17 cellular contexts compared by ENCODE assay signal in genomic region chr18:24595556-24595955, GRCh38.
A peak's percentile ranks its signal among the peaks of the same experiment; 100 is the strongest.
DNase-seq lines count a peak whose midpoint lies in the region; ATAC-seq and TF ChIP-seq lines count a peak whose summit lies in the region.
"Had no signal": no experiment of that assay in that cellular context is flagged by ENCODE, and none has a peak within 500 bp of the region (broad histone marks: within the 10 kb centered on the region; RNA-seq: fewer than 3 reads in every experiment).

No MANE protein-coding gene starts in this region.

- POLR2A ChIA-PET in PC-3 (lab: Charles Lee; ENCODE audit: unreplicated experiment), result no interaction called here

- ATAC-seq in PC-3, result no peak
- ATAC-seq in stimulated activated memory B cell treated with anti-CD40 and anti-IgM and Interleukin-4, amounts not matched to agents 10 μg/mL and 1 μg/mL and 100 μg/mL, for 72 hours, result no peak
- ATAC-seq: HCT116 had no signal

- H3K79me2 ChIP-seq in neural progenitor cell (ENCODE audit: low read depth) (no peaks in the 10 kb centered on the region), PC-3 (ENCODE audit: low read length) (no peaks in the 10 kb centered on the region)

- peak overlapping the region; percentile 57 for H3K4me2 ChIP-seq in neural progenitor cell
- no peak overlapping the region for H3K4me2 ChIP-seq in PC-3 (ENCODE audit: low read length)

- no peak overlapping the region for H3K9ac ChIP-seq in endodermal cell (ENCODE audit: extremely low read depth, low read length, poor library complexity, severe bottlenecking)
- H3K9ac ChIP-seq in neural progenitor cell, result no peak overlapping the region
- H3K9ac ChIP-seq in PC-3 (ENCODE audit: low read length), result no peak overlapping the region

- H3K36me3 Mint-ChIP-seq in endodermal cell (ENCODE audit: low read depth) (no peaks in the 10 kb centered on the region), neural progenitor cell (no peaks in the 10 kb centered on the region)
- H3K36me3 Mint-ChIP-seq in stimulated activated memory B cell treated with anti-CD40 and anti-IgM and Interleukin-4, amounts not matched to agents 10 μg/mL and 1 μg/mL and 100 μg/mL, for 72 hours, result no peaks in the 10 kb centered on the region
- H3K36me3 Mint-ChIP-seq: CD4-positive, alpha-beta memory T cell had no signal

- 75 to 85% methylated on average over 11 to 12 of the region's 12 CpGs for WGBS in endodermal cell (ENCODE audit: insufficient coverage in 1 of 2, insufficient read length in 1 of 2), 2 experiments
- WGBS in testis, 2 donors, result 62 to 66% methylated on average over 8 to 12 of the region's 12 CpGs

- H3K9me3 Mint-ChIP-seq in endodermal cell (peaks cover 3% of the 10 kb centered on the region), neural progenitor cell (peaks cover 22% of the 10 kb centered on the region)
- no peaks in the 10 kb centered on the region for H3K9me3 Mint-ChIP-seq in stimulated activated memory B cell treated with anti-CD40 and anti-IgM and Interleukin-4, amounts not matched to agents 10 μg/mL and 1 μg/mL and 100 μg/mL, for 72 hours

- H3K9me3 ChIP-seq in endodermal cell (ENCODE audit: control insufficient read depth, low read length), result peaks cover 8% of the 10 kb centered on the region
- no peaks in the 10 kb centered on the region for H3K9me3 ChIP-seq in neural progenitor cell (ENCODE audit: low read depth)
- H3K9me3 ChIP-seq in testis, result no peaks in the 10 kb centered on the region
- no peaks in the 10 kb centered on the region for H3K9me3 ChIP-seq in PC-3 (ENCODE audit: low read length)
- H3K9me3 ChIP-seq: BE2C had no signal

- H3K27me3 Mint-ChIP-seq in endodermal cell (ENCODE audit: insufficient read depth) (peaks cover 47% of the 10 kb centered on the region), neural progenitor cell (ENCODE audit: insufficient read depth, low read depth) (peaks cover 8% of the 10 kb centered on the region)
- H3K27me3 Mint-ChIP-seq in stimulated activated memory B cell treated with anti-CD40 and anti-IgM and Interleukin-4, amounts not matched to agents 10 μg/mL and 1 μg/mL and 100 μg/mL, for 72 hours, result peaks cover 13% of the 10 kb centered on the region

- H4K20me1 ChIP-seq in neural progenitor cell (ENCODE audit: low read depth), result no peaks in the 10 kb centered on the region
- H4K20me1 ChIP-seq in PC-3 (ENCODE audit: low read length), result no peaks in the 10 kb centered on the region

- peak; percentile 61 for DNase-seq in NCI-H2227 (lab: John Stamatoyannopoulos, UW; ENCODE audit: unreplicated experiment)
- DNase-seq in endodermal cell, result no peak
- peak; percentile 45 for DNase-seq in neural progenitor cell (ENCODE audit: low spot score)
- peak; percentile 78 for DNase-seq in testis
- DNase-seq in NCI-H226, result no peak
- DNase-seq in PC-3, result no peak
- no peak for DNase-seq in AML-193 (lab: John Stamatoyannopoulos, UW)
- DNase-seq: ACHN; BE2C; Calu3; CD4-positive, alpha-beta memory T cell; NCI-H1105 treated with DMSO at 0.1 percent for 48 hours; NCI-H1694 treated with DMSO at 0.1 percent for 48 hours; NCI-H2107; NCI-H446 treated with DMSO at 0.1 percent for 48 hours had no signal

- H3K4me1 ChIP-seq in endodermal cell (ENCODE audit: control insufficient read depth, insufficient read depth, low read length), result no peaks in the 10 kb centered on the region
- peaks cover 16% of the 10 kb centered on the region for H3K4me1 ChIP-seq in neural progenitor cell
- no peaks in the 10 kb centered on the region for H3K4me1 ChIP-seq in testis
- no peaks in the 10 kb centered on the region for H3K4me1 ChIP-seq in PC-3 (ENCODE audit: insufficient read depth, low read length)
- H3K4me1 ChIP-seq: BE2C had no signal

- no peaks in the 10 kb centered on the region for H3K36me3 ChIP-seq in endodermal cell (ENCODE audit: control insufficient read depth, insufficient read depth, low read length)
- no peaks in the 10 kb centered on the region for H3K36me3 ChIP-seq in neural progenitor cell
- H3K36me3 ChIP-seq in testis (ENCODE audit: low read depth, missing control alignments), result no peaks in the 10 kb centered on the region
- H3K36me3 ChIP-seq in PC-3 (ENCODE audit: low read depth, low read length), result no peaks in the 10 kb centered on the region
- H3K36me3 ChIP-seq: BE2C had no signal

- CTCF ChIA-PET in PC-3 (lab: Charles Lee), result no interaction called here

- H3K27ac Mint-ChIP-seq in endodermal cell (no peak overlapping the region), neural progenitor cell (peak overlapping the region; percentile 86)
- H3K27ac Mint-ChIP-seq in stimulated activated memory B cell treated with anti-CD40 and anti-IgM and Interleukin-4, amounts not matched to agents 10 μg/mL and 1 μg/mL and 100 μg/mL, for 72 hours, result no peak overlapping the region
- H3K27ac Mint-ChIP-seq: CD4-positive, alpha-beta memory T cell had no signal

- H3K27ac ChIP-seq in endodermal cell (ENCODE audit: low read depth, low read length) (peak overlapping the region; percentile 9), neural progenitor cell (no peak overlapping the region), testis (peak overlapping the region in 1 of 2 donors; percentile 7), PC-3 (ENCODE audit: low read length) (no peak overlapping the region)

- H2AFZ ChIP-seq in neural progenitor cell (replicated peaks), result no peak overlapping the region
- no peak overlapping the region for H2AFZ ChIP-seq in PC-3 (ENCODE audit: low read length)

- H3K4me3 Mint-ChIP-seq in endodermal cell, result no peak overlapping the region
- peak overlapping the region; percentile 73 for H3K4me3 Mint-ChIP-seq in neural progenitor cell
- H3K4me3 Mint-ChIP-seq in stimulated activated memory B cell treated with anti-CD40 and anti-IgM and Interleukin-4, amounts not matched to agents 10 μg/mL and 1 μg/mL and 100 μg/mL, for 72 hours, result no peak overlapping the region
- H3K4me3 Mint-ChIP-seq: CD4-positive, alpha-beta memory T cell had no signal

- TF ChIP-seq POLR2A in testis (IDR thresholded peaks at IDR 0.05), result no peak

- no peak overlapping the region for H3K4me3 ChIP-seq in endodermal cell (ENCODE audit: low read length)
- no peak overlapping the region for H3K4me3 ChIP-seq in neural progenitor cell
- no peak overlapping the region for H3K4me3 ChIP-seq in testis
- no peak overlapping the region for H3K4me3 ChIP-seq in PC-3 (ENCODE audit: low read length)

- peaks cover 68% of the 10 kb centered on the region for H3K27me3 ChIP-seq in endodermal cell (ENCODE audit: control insufficient read depth, insufficient read depth, low read length, poor library complexity, severe bottlenecking)
- H3K27me3 ChIP-seq in neural progenitor cell, result no peaks in the 10 kb centered on the region
- no peaks in the 10 kb centered on the region for H3K27me3 ChIP-seq in testis
- H3K27me3 ChIP-seq in PC-3 (ENCODE audit: low read length), result peaks cover 66% of the 10 kb centered on the region
- H3K27me3 ChIP-seq: BE2C had no signal

- H3K4me1 Mint-ChIP-seq in endodermal cell, result peaks cover 6% of the 10 kb centered on the region
- H3K4me1 Mint-ChIP-seq in neural progenitor cell, result peaks cover 30% of the 10 kb centered on the region
- no peaks in the 10 kb centered on the region for H3K4me1 Mint-ChIP-seq in stimulated activated memory B cell treated with anti-CD40 and anti-IgM and Interleukin-4, amounts not matched to agents 10 μg/mL and 1 μg/mL and 100 μg/mL, for 72 hours
- H3K4me1 Mint-ChIP-seq: CD4-positive, alpha-beta memory T cell had no signal

- no peak for TF ChIP-seq CTCF in endodermal cell (conservative IDR thresholded peaks at IDR 0.05)
- no peak for TF ChIP-seq CTCF in neural progenitor cell (IDR thresholded peaks at IDR 0.05)
- no peak for TF ChIP-seq CTCF in testis (IDR thresholded peaks at IDR 0.05)
- no peak for TF ChIP-seq CTCF in PC-3 (conservative IDR thresholded peaks at IDR 0.05; ENCODE audit: low read depth, low read length)

- no peaks in the 10 kb centered on the region for H3K9me2 ChIP-seq in PC-3 (replicated peaks; ENCODE audit: low read length)

- H3F3A ChIP-seq in neural progenitor cell (ENCODE audit: low read depth), result peaks cover 13% of the 10 kb centered on the region
- H3F3A ChIP-seq in PC-3 (ENCODE audit: low read length, unreplicated experiment), result no peaks in the 10 kb centered on the region

- BruUV-seq in PC-3 (replicated peaks; lab: Mats Ljungman, UMichigan), result no TSS peak

- intact Hi-C loops in testis (cut with DNase I; ENCODE audit: low total_unique reads) (loop anchor here (10.0 kb wide), 1 partner anchor 129 kb away; no protein-coding TSS in a partner anchor), PC-3 (cut with micrococcal nuclease) (no loop called here)

Comparison
In these comparisons a context has a peak if more than half of its experiments do, and no peak if none do; other contexts are left out.
1. DNase-seq: peak in NCI-H2227 (single experiment), neural progenitor cell (single experiment) and testis (single experiment); none in endodermal cell (single experiment), NCI-H226 (single experiment), PC-3 (single experiment) and AML-193 (0 of 2).